In the genomic region with DNA sequence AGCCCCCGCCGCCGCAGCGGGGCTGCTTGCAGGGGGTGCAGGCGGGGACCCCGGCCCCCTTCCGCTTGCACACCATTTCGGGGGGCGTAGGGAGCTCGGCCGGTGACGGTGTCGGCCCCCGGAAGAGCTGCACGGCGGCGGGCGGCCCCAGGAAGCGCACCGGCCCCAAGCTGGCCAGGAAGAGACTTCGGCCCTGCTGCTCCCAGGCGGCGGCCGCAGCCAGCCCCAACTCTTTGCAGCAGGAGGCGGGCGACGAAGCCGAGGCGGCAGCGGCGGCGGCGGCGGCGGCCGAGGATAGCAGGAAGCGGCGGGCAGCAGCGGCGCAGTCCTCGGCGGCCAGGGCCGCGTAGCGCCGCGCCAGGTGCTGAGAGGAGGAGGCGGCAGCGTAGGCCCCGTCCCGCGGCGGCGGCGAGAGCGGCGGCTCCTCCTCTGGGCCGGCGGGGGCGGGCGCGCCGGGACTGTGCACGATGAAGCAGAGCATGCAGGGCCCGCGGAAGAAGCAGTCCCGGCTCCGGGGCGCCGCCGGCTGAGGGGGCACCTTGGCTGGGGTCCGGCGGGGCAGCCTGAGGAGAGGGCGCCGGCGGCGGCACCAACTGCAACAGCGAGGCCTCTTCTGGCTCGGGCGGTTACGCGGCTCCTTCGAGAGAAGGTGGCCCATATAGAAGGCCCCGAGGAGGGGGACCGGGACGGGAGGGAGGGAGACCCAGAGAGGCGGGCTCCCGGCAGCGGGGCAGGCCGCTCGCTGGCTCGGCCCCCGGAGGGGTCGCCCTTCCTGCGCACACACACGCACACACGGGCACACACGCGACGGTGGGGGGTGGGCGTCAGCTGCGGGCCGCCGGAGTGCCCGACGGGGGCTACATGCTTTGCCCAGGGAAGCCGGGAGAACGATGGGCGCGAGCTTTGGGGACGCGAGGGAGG, we compare ENCODE assay signal across 8 cellular contexts. TPM values are rescaled to one million over a fixed set of nuclear protein-coding genes. Genes with fewer than 3 reads are reported as not detected.
DNase-seq lines count a peak whose midpoint lies in the region; ATAC-seq and TF ChIP-seq lines count a peak whose summit lies in the region.

No MANE protein-coding gene starts in this region.

- TF ChIP-seq POLR2A in vagina (IDR thresholded peaks at IDR 0.05): no peak

- no peaks in the 10 kb centered on the region for H3K9me3 ChIP-seq in HUES48 (ENCODE audit: control insufficient read depth, insufficient read depth, low read length)
- H3K9me3 ChIP-seq in right cardiac atrium (ENCODE audit: control insufficient read depth, low read length): no peaks in the 10 kb centered on the region
- H3K9me3 ChIP-seq in vagina: no peaks in the 10 kb centered on the region

- H3K36me3 ChIP-seq in HUES48 (ENCODE audit: control insufficient read depth, insufficient read depth, low read length): no peaks in the 10 kb centered on the region
- H3K36me3 ChIP-seq in vagina: no peaks in the 10 kb centered on the region

- under 1% methylated on average over 112 of the region's 112 CpGs for WGBS in right cardiac atrium

- TF ChIP-seq CTCF in vagina (IDR thresholded peaks at IDR 0.05): no peak

- H3K4me1 ChIP-seq in HUES48 (ENCODE audit: control insufficient read depth, insufficient read depth, low read length): peaks cover 11% of the 10 kb centered on the region
- H3K4me1 ChIP-seq in right cardiac atrium (ENCODE audit: control insufficient read depth, insufficient read depth, low read length): no peaks in the 10 kb centered on the region
- peaks cover 30% of the 10 kb centered on the region for H3K4me1 ChIP-seq in vagina

- H3K27me3 ChIP-seq in HUES48 (ENCODE audit: control insufficient read depth, insufficient read depth, low read length) (no peaks in the 10 kb centered on the region), right cardiac atrium (ENCODE audit: control insufficient read depth, insufficient read depth) (no peaks in the 10 kb centered on the region), vagina (no peaks in the 10 kb centered on the region)

- DNase-seq in DMS79 treated with DMSO at 0.1 percent for 48 hours (lab: John Stamatoyannopoulos, UW) (peak; percentile 22), SW480 (ENCODE audit: low spot score) (peak; percentile 72), amygdala (lab: John Stamatoyannopoulos, UW) (peak in 50 of 56 donors; percentile 9 to 88 (median 62)), right cardiac atrium (peak; percentile 83 to 95 (median 93)), renal cortical epithelial cell (ENCODE audit: low read depth) (peak; percentile 20), vagina (ENCODE audit: extremely low spot score in 2 of 2) (no peak)

- ATAC-seq in GM21381 (IDR thresholded peaks at IDR 0.05; ENCODE audit: unreplicated experiment) (peak; percentile 47), right cardiac atrium (peak; percentile 82 to 86)

- H3K4me3 ChIP-seq in HUES48 (ENCODE audit: low read depth, low read length) (peak overlapping the region; percentile 67), right cardiac atrium (ENCODE audit: low read length) (peak overlapping the region; percentile 96), vagina (peak overlapping the region; percentile 78 to 90)

- peak overlapping the region; percentile 76 for H3K9ac ChIP-seq in HUES48 (ENCODE audit: low read depth, low read length)

- intact Hi-C loops in right cardiac atrium (cut with DNase I): no loop called here
- intact Hi-C loops in vagina (cut with DNase I): loop anchor here (10.0 kb wide), 1 partner anchor 374 kb away; no protein-coding TSS in a partner anchor

- H3K27ac ChIP-seq in HUES48 (ENCODE audit: low read depth, low read length) (peak overlapping the region; percentile 94), right cardiac atrium (ENCODE audit: low read length) (peak overlapping the region; percentile 98), vagina (peak overlapping the region; percentile 98)

RNA-seq across cellular contexts. Expression of gene FBXL17, which starts 0.6 kb away (rescaled TPM):
- total RNA-seq in right cardiac atrium (10 to 100 TPM; 31.2 to 37.3 (median 35.7) TPM), renal cortical epithelial cell (14.2 and 19.1 TPM in 2 replicates), vagina (15.0 TPM)
- polyA plus RNA-seq in right cardiac atrium: 13.4 TPM

Comparison
In these comparisons a context has a peak if more than half of its experiments do, and no peak if none do; other contexts are left out.
1. DNase-seq: peak in DMS79 treated with DMSO at 0.1 percent for 48 hours (single experiment), SW480 (single experiment), amygdala (50 of 56), right cardiac atrium (3 of 3) and renal cortical epithelial cell (single experiment); none in vagina (0 of 2).
2. Peak in every context shown above with its lines, with median percentiles within 50 percentile points of each other: H3K27ac ChIP-seq and H3K4me3 ChIP-seq.